ENCODE assay signal across 12 cellular contexts in the genomic region with DNA sequence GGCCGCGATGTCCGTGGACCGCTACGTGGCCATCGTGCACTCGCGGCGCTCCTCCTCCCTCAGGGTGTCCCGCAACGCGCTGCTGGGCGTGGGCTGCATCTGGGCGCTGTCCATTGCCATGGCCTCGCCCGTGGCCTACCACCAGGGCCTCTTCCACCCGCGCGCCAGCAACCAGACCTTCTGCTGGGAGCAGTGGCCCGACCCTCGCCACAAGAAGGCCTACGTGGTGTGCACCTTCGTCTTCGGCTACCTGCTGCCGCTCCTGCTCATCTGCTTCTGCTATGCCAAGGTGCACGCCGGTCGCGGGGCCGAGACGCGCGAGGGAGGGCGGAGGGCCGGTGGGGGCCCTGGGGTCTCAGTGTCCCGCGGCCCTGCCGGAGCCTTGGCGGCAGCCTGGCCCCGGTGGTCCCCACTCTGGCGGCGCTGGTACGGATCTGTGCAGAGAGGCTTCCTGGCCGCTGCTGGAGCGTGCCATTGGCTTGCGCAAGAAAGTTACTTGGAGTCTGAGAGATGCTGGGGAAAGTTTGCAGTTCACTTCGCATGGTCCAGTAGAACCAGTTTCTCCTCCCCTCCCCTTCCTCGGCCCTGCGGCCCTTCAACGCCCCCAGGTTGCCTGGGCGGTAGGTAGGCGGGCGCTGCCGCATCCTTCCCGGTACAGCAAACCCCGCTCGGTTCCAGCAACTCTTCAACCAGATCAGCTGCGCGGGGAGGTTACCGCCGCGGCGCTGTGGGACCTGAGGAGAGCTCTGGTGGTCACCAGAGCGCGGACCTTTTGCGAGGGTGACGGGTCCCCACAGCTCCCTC. TPM values are rescaled to one million over a fixed set of nuclear protein-coding genes. Genes with fewer than 3 reads are reported as not detected.
A peak's percentile ranks its signal among the peaks of the same experiment; 100 is the strongest.
DNase-seq lines count a peak whose midpoint lies in the region; ATAC-seq and TF ChIP-seq lines count a peak whose summit lies in the region.
"Had no signal": no experiment of that assay in that cellular context is flagged by ENCODE, and none has a peak within 500 bp of the region (broad histone marks: within the 10 kb centered on the region; RNA-seq: fewer than 3 reads in every experiment).

No MANE protein-coding gene starts in this region.

- H3K4me3 ChIP-seq in stomach = peak overlapping the region; percentile 3 to 36 (median 34)

- TF ChIP-seq POLR2A in stomach (IDR thresholded peaks at IDR 0.05) = no peak

- peaks cover 18% of the 10 kb centered on the region for H3K4me1 Mint-ChIP-seq in activated T-cell treated with anti-CD3 and anti-CD28 coated beads, Interleukin-2, amount 50 U/mL, for 24 hours (ENCODE audit: low read depth)
- peaks cover 6% of the 10 kb centered on the region for H3K4me1 Mint-ChIP-seq in activated naive CD8-positive, alpha-beta T cell treated with anti-CD3 and anti-CD28 coated beads, Interleukin-2, amount 10 ng/mL, durations not matched to agents 7 days and 5 days
- peaks cover 11 to 14% of the 10 kb centered on the region in 2 donors for H3K4me1 Mint-ChIP-seq in immature natural killer cell

- peaks cover 26 to 33% (median 27%) of the 10 kb centered on the region in 4 donors for H3K4me1 ChIP-seq in stomach

- no peak for ATAC-seq in activated naive CD8-positive, alpha-beta T cell treated with anti-CD3 and anti-CD28 coated beads, Interleukin-2, amount 10 ng/mL, durations not matched to agents 7 days and 5 days (ENCODE audit: low read depth)
- ATAC-seq in HG03520 (IDR thresholded peaks at IDR 0.05; ENCODE audit: unreplicated experiment) = no peak

- H3K4me3 Mint-ChIP-seq in activated T-cell treated with anti-CD3 and anti-CD28 coated beads, Interleukin-2, amount 50 U/mL, for 24 hours = peak overlapping the region; percentile 56
- peak overlapping the region; percentile 43 for H3K4me3 Mint-ChIP-seq in activated naive CD8-positive, alpha-beta T cell treated with anti-CD3 and anti-CD28 coated beads, Interleukin-2, amount 10 ng/mL, durations not matched to agents 7 days and 5 days
- H3K4me3 Mint-ChIP-seq in immature natural killer cell = peak overlapping the region in 4 of 5 donors; percentile 46 to 74 (median 65)

- no peaks in the 10 kb centered on the region for H3K36me3 ChIP-seq in stomach
- H3K36me3 ChIP-seq: Peyer's patch had no signal

- H3K27ac Mint-ChIP-seq in activated T-cell treated with anti-CD3 and anti-CD28 coated beads, Interleukin-2, amount 50 U/mL, for 24 hours = peak overlapping the region; percentile 56
- H3K27ac Mint-ChIP-seq in activated naive CD8-positive, alpha-beta T cell treated with anti-CD3 and anti-CD28 coated beads, Interleukin-2, amount 10 ng/mL, durations not matched to agents 7 days and 5 days = peak overlapping the region; percentile 59
- H3K27ac Mint-ChIP-seq in immature natural killer cell = peak overlapping the region in 2 of 6 donors; percentile 63 to 71

- no peak for TF ChIP-seq CTCF in stomach (IDR thresholded peaks at IDR 0.05)

- H3K9me3 Mint-ChIP-seq in activated T-cell treated with anti-CD3 and anti-CD28 coated beads, Interleukin-2, amount 50 U/mL, for 24 hours = peaks cover 4% of the 10 kb centered on the region
- H3K9me3 Mint-ChIP-seq in activated naive CD8-positive, alpha-beta T cell treated with anti-CD3 and anti-CD28 coated beads, Interleukin-2, amount 10 ng/mL, durations not matched to agents 7 days and 5 days = peaks cover 9% of the 10 kb centered on the region
- peaks cover 3 to 21% (median 8%) of the 10 kb centered on the region in 6 donors for H3K9me3 Mint-ChIP-seq in immature natural killer cell

- H3K27me3 ChIP-seq in stomach = peaks cover 13 to 73% (median 52%) of the 10 kb centered on the region in 3 donors

- H3K27ac ChIP-seq in stomach = no peak overlapping the region
- H3K27ac ChIP-seq: Peyer's patch had no signal

- DNase-seq in activated T-cell treated with anti-CD3 and anti-CD28 coated beads, Interleukin-2, amount 50 U/mL, for 24 hours = peak; percentile 38
- DNase-seq in activated T-cell treated with anti-CD3 and anti-CD28 coated beads, Interleukin-2, amount 50 U/mL, for 1 hour = no peak
- DNase-seq in activated naive CD8-positive, alpha-beta T cell treated with anti-CD3 and anti-CD28 coated beads, Interleukin-2, amount 10 ng/mL, durations not matched to agents 7 days and 5 days = peak; percentile 36
- DNase-seq in immature natural killer cell (no peak), stomach (no peak), SW480 (ENCODE audit: low spot score) (no peak), SK-N-DZ (ENCODE audit: low spot score) (no peak)
- DNase-seq: activated CD4-positive, alpha-beta T cell treated with anti-CD3 and anti-CD28 coated beads for 1 hour; NCI-H187; Peyer's patch had no signal

- POLR2A ChIA-PET in activated naive CD8-positive, alpha-beta T cell treated with anti-CD3 and anti-CD28 coated beads, Interleukin-2, amount 10 ng/mL, durations not matched to agents 7 days and 5 days (lab: Charles Lee) = no interaction called here

- intact Hi-C loops in stomach (cut with DNase I; ENCODE audit: low total_unique reads) = no loop called here

- peaks cover 0 to 10% (median 7%) of the 10 kb centered on the region in 4 donors for H3K9me3 ChIP-seq in stomach
- H3K9me3 ChIP-seq: Peyer's patch had no signal

- no peak for TF ChIP-seq EP300 in stomach (IDR thresholded peaks at IDR 0.05)

- 4 to 8% (median 5%) methylated on average over 22 to 67 of the region's 67 CpGs for WGBS in stomach, 5 donors

- peaks cover 81% of the 10 kb centered on the region for H3K27me3 Mint-ChIP-seq in activated T-cell treated with anti-CD3 and anti-CD28 coated beads, Interleukin-2, amount 50 U/mL, for 24 hours
- H3K27me3 Mint-ChIP-seq in activated naive CD8-positive, alpha-beta T cell treated with anti-CD3 and anti-CD28 coated beads, Interleukin-2, amount 10 ng/mL, durations not matched to agents 7 days and 5 days = peaks cover 71% of the 10 kb centered on the region
- H3K27me3 Mint-ChIP-seq in immature natural killer cell (ENCODE audit: low read depth in 3 of 3) = peaks cover 38 to 60% (median 51%) of the 10 kb centered on the region in 3 donors

- no peaks in the 10 kb centered on the region for H3K36me3 Mint-ChIP-seq in activated T-cell treated with anti-CD3 and anti-CD28 coated beads, Interleukin-2, amount 50 U/mL, for 24 hours (ENCODE audit: low read depth)
- no peaks in the 10 kb centered on the region for H3K36me3 Mint-ChIP-seq in activated naive CD8-positive, alpha-beta T cell treated with anti-CD3 and anti-CD28 coated beads, Interleukin-2, amount 10 ng/mL, durations not matched to agents 7 days and 5 days
- H3K36me3 Mint-ChIP-seq in immature natural killer cell = peaks cover 0 to 6% (median 4%) of the 10 kb centered on the region in 3 donors

RNA-seq across cellular contexts. Expression of a gene that starts 1.5 kb away (rescaled TPM):
- total RNA-seq in activated naive CD8-positive, alpha-beta T cell treated with anti-CD3 and anti-CD28 coated beads, Interleukin-2, amount 10 ng/mL, durations not matched to agents 7 days and 5 days = not detected
- polyA plus RNA-seq in immature natural killer cell = not detected
- total RNA-seq in stomach = 1 to 10 TPM in 1 of 5 donors, under 1 TPM in 2, not detected in 2; under 0.01 to 1.8 (median 0.55) TPM
- under 1 TPM in 1 of 3 donors, not detected in 2; 0.05 TPM for polyA plus RNA-seq in stomach
- polyA plus RNA-seq in SK-N-DZ (2014; cell fraction: cytosol; rRNA removed) = not detected in 2 replicates
- polyA plus RNA-seq in SK-N-DZ (2014; cell fraction: nucleus; rRNA removed) = not detected in 2 replicates
- total RNA-seq: HT1080 had no signal

Comparison
In these comparisons a context has a peak if more than half of its experiments do, and no peak if none do; other contexts are left out.
1. DNase-seq: peak in activated T-cell treated with anti-CD3 and anti-CD28 coated beads, Interleukin-2, amount 50 U/mL, for 24 hours (single experiment) and activated naive CD8-positive, alpha-beta T cell treated with anti-CD3 and anti-CD28 coated beads, Interleukin-2, amount 10 ng/mL, durations not matched to agents 7 days and 5 days (single experiment); none in activated T-cell treated with anti-CD3 and anti-CD28 coated beads, Interleukin-2, amount 50 U/mL, for 1 hour (single experiment), immature natural killer cell (0 of 3), stomach (single experiment), SW480 (single experiment) and SK-N-DZ (single experiment).
2. Peak in every context shown above with its lines, with median percentiles within 50 percentile points of each other: H3K4me3 Mint-ChIP-seq.